In the genomic region with DNA sequence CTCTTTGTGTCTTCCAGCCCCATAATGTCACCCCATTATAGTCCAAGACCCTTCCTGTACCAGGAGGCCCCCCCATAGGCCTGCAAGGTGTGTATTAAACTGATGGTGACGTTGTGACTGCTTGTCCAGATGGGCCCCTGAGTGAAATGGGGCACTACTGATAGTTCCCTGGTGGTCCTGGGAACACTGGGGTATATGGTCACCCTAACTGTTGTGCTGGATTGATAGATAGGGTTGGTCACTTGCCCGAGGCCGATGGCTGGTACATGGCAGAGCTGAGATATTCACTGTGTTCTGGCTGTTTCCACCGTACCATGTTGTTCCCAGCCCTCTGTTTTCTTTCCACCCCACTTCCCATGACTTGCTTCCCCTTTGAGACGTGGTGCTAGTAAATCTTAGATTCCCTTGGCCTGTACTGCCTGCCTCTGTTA, we compare ENCODE assay signal across 2 cellular contexts.
TF ChIP-seq lines count a peak whose summit lies in the region.

No MANE protein-coding gene starts in this region.

TF ChIP-seq in GM12891, 5 proteins besides CTCF, POLR2A, EP300 and RAD21:
- peak; percentile 72 for TF ChIP-seq POLR2AphosphoS5 (IDR thresholded peaks at IDR 0.05; ENCODE audit: low read depth, low read length)
- no peak for TF ChIP-seq PAX5 (IDR thresholded peaks at IDR 0.05; ENCODE audit: insufficient read depth, low read length, severe bottlenecking)

TF ChIP-seq in GM12878, 131 proteins besides CTCF, POLR2A, EP300 and RAD21:
- TF ChIP-seq POLR2AphosphoS5 (IDR thresholded peaks at IDR 0.05; ENCODE audit: low read length), result peak; percentile 34; the same call in 1 of the 2 replicates
- TF ChIP-seq, protein P1, sequence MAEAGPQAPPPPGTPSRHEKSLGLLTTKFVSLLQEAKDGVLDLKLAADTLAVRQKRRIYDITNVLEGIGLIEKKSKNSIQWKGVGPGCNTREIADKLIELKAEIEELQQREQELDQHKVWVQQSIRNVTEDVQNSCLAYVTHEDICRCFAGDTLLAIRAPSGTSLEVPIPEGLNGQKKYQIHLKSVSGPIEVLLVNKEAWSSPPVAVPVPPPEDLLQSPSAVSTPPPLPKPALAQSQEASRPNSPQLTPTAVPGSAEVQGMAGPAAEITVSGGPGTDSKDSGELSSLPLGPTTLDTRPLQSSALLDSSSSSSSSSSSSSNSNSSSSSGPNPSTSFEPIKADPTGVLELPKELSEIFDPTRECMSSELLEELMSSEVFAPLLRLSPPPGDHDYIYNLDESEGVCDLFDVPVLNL (IDR thresholded peaks at IDR 0.05; ENCODE audit: low read depth, low read length), result no peak
